18 cellular contexts compared by ENCODE assay signal in the genomic region with DNA sequence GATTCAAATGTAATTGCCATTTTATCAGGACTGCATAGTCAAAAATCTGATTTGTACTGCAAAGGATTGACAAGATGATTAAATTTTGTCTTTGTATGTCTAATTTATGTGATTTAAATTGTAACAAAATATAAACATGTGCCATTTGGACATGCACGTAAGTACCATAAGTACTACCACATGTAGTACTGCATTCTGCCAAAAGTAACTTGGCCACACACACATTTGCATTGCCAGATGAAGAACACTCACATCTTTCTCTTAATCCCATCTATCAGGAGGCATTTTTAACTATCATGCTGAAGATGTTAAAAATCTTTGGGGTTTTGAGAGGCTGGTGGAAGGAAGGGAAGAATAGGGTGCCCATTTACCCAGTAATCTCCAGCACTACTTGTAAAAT.
"Had no signal": no experiment of that assay in that cellular context is flagged by ENCODE, and none has a peak within 500 bp of the region (broad histone marks: within the 10 kb centered on the region; RNA-seq: fewer than 3 reads in every experiment).

No MANE protein-coding gene starts in this region.

- H3K4me1 ChIP-seq: thyroid gland had no signal

- H3K4me1 Mint-ChIP-seq: endodermal cell, nephron progenitor cell had no signal

- H3K4me3 ChIP-seq: coronary artery, heart right ventricle, sigmoid colon, skin epidermis, suprapubic skin, thyroid gland had no signal

- H3K27ac ChIP-seq: coronary artery, heart right ventricle, sigmoid colon, skin epidermis, suprapubic skin, thyroid gland had no signal

- DNase-seq: effector CD4-positive, alpha-beta T cell; endodermal cell; erythroblast; foreskin melanocyte; heart right ventricle; hypothalamus; kidney glomerular epithelial cell; mammary epithelial cell; naive thymus-derived CD4-positive, alpha-beta T cell; nephron progenitor cell; posterior cingulate gyrus; sigmoid colon; stimulated activated naive CD8-positive, alpha-beta T cell treated with anti-CD3 and anti-CD28 coated beads, Interleukin-15, Interleukin-2, amounts not matched to agents 100 U/mL and 50 U/mL, for 24 hours; thyroid gland had no signal

- ATAC-seq: heart right ventricle; naive thymus-derived CD4-positive, alpha-beta T cell; stimulated activated naive CD8-positive, alpha-beta T cell treated with anti-CD3 and anti-CD28 coated beads, Interleukin-15, Interleukin-2, amounts not matched to agents 100 U/mL and 50 U/mL, for 24 hours had no signal

- H3K9me3 ChIP-seq: heart right ventricle, sigmoid colon, suprapubic skin, thyroid gland had no signal

- H3K27me3 ChIP-seq: heart right ventricle, sigmoid colon, suprapubic skin, thyroid gland had no signal

- H3K36me3 Mint-ChIP-seq: type B pancreatic cell had no signal

- H3K27me3 Mint-ChIP-seq: naive thymus-derived CD4-positive, alpha-beta T cell; type B pancreatic cell had no signal

- H3K36me3 ChIP-seq: heart right ventricle, sigmoid colon, suprapubic skin, thyroid gland had no signal

- H3K27ac Mint-ChIP-seq: endodermal cell, nephron progenitor cell, type B pancreatic cell had no signal

- H3K4me3 Mint-ChIP-seq: endodermal cell; naive thymus-derived CD4-positive, alpha-beta T cell; nephron progenitor cell; type B pancreatic cell had no signal

- H3K9me3 Mint-ChIP-seq: endodermal cell; naive thymus-derived CD4-positive, alpha-beta T cell; nephron progenitor cell; type B pancreatic cell had no signal
